ENCODE assay signal across 1 cellular context in genomic region chr11:76860539-76861475, GRCh38.
A peak's percentile ranks its signal among the peaks of the same experiment; 100 is the strongest.
TF ChIP-seq lines count a peak whose summit lies in the region.

TSS of gene ACER3 (plus strand) at chr11:76860918. CDS start at chr11:76860977, 59 bp downstream.

TF ChIP-seq in Ishikawa, 13 proteins besides CTCF, POLR2A, EP300 and RAD21 (continued from another document):
- peak; percentile 34; the same call in 1 of the 2 replicates for TF ChIP-seq MAX (IDR thresholded peaks at IDR 0.05)
